Comparison of ENCODE assay signal across 29 cellular contexts in genomic region chr14:79734151-79734550, GRCh38.
"Had no signal": no experiment of that assay in that cellular context is flagged by ENCODE, and none has a peak within 500 bp of the region (broad histone marks: within the 10 kb centered on the region; RNA-seq: fewer than 3 reads in every experiment).

No MANE protein-coding gene starts in this region.

- H3K9me3 ChIP-seq: ovary, prostate gland had no signal

- H3K27me3 ChIP-seq: left lung, neural progenitor cell, ovary, stomach, suprapubic skin, tibial artery, upper lobe of right lung had no signal

- H3K4me2 ChIP-seq: neural progenitor cell had no signal

- ATAC-seq: left colon; left lung; lower lobe of right lung; naive thymus-derived CD8-positive, alpha-beta T cell; right cardiac atrium; sciatic nerve; stimulated activated naive B cell treated with anti-CD40 and anti-IgM and Interleukin-4, amounts not matched to agents 10 μg/mL and 1 μg/mL and 100 μg/mL, for 72 hours; stimulated activated naive CD8-positive, alpha-beta T cell treated with anti-CD3 and anti-CD28 coated beads, Interleukin-15, Interleukin-2, amounts not matched to agents 100 U/mL and 50 U/mL, for 24 hours; upper lobe of right lung had no signal

- H3K27ac ChIP-seq: left lung, lower lobe of right lung, neural progenitor cell, ovary, prostate gland, skin epidermis, stomach, suprapubic skin, thoracic aorta, tibial artery, upper lobe of right lung had no signal

- H3K4me3 ChIP-seq: left lung, lower lobe of right lung, neural progenitor cell, ovary, prostate gland, skin epidermis, stomach, suprapubic skin, thoracic aorta, tibial artery, upper lobe of right lung had no signal

- H3K36me3 ChIP-seq: left lung, lower lobe of right lung, neural progenitor cell, ovary, prostate gland, stomach, suprapubic skin, thoracic aorta, tibial artery, upper lobe of right lung had no signal

- DNase-seq: hypothalamus; immature natural killer cell; kidney; left colon; left lung; lower lobe of right lung; mammary epithelial cell; mesenchymal stem cell; naive thymus-derived CD8-positive, alpha-beta T cell; ovary; posterior cingulate gyrus; retina; right cardiac atrium; stimulated activated CD4-positive, alpha-beta T cell treated with anti-CD3 and anti-CD28 coated beads, Interleukin-12 subunit alpha, Interleukin-12 subunit beta, amount 100 ng/mL, for 4 hours; stimulated activated CD4-positive, alpha-beta T cell treated with anti-CD3 and anti-CD28 coated beads, Interleukin-15, amount 100 ng/mL, for 24 hours; stimulated activated CD4-positive, alpha-beta T cell treated with anti-CD3 and anti-CD28 coated beads, Interleukin-2, amount 100 ng/mL, for 24 hours; stimulated activated CD4-positive, alpha-beta T cell treated with anti-CD3 and anti-CD28 coated beads, Interleukin-4, amount 100 ng/mL, for 1 hour; stimulated activated naive B cell treated with anti-CD40 and anti-IgM and Interleukin-4, amounts not matched to agents 10 μg/mL and 1 μg/mL and 100 μg/mL, for 72 hours; stimulated activated naive CD8-positive, alpha-beta T cell treated with anti-CD3 and anti-CD28 coated beads, Interleukin-15, Interleukin-2, amounts not matched to agents 100 U/mL and 50 U/mL, for 24 hours; stomach; tibial artery; trophoblast cell; upper lobe of right lung had no signal

- H3K9ac ChIP-seq: neural progenitor cell had no signal

- H3K4me1 ChIP-seq: left lung, lower lobe of right lung, prostate gland, stomach, suprapubic skin, tibial artery, upper lobe of right lung had no signal

- H2AFZ ChIP-seq: neural progenitor cell had no signal
